Comparison of ENCODE assay signal across 21 cellular contexts in the genomic region with DNA sequence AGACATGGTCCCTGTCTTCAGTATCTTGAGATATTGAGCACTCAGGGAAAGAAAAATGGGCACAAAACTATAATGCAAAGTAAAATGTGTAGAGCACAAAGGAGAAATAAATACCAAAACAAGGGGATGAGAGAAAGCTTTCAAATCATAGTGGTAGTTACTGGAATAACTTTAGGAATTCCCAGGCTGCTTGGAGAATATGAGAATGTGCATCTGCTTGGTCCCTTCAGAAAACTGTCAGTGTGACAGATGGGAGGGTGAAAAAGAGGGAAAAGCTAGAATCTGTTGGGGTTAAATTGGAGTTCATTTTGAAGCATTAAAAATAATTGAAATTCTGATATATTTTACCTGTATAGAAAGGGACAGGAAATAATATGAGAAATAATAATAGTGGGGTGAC.
"Had no signal": no experiment of that assay in that cellular context is flagged by ENCODE, and none has a peak within 500 bp of the region (broad histone marks: within the 10 kb centered on the region; RNA-seq: fewer than 3 reads in every experiment).

No MANE protein-coding gene starts in this region.

- H3K27ac ChIP-seq: gastrocnemius medialis, lower lobe of right lung, prostate gland, right atrium auricular region, stomach, thyroid gland, vagina had no signal

- FAIRE-seq: keratinocyte had no signal

- H3K36me3 ChIP-seq: gastrocnemius medialis, lower lobe of right lung, prostate gland, right atrium auricular region, stomach, thyroid gland, vagina had no signal

- H3K9me3 ChIP-seq: gastrocnemius medialis, lower lobe of right lung, prostate gland, right atrium auricular region, stomach, thyroid gland, vagina had no signal

- H3K4me3 ChIP-seq: gastrocnemius medialis, lower lobe of right lung, prostate gland, right atrium auricular region, stomach, thyroid gland, vagina had no signal

- H3K27me3 ChIP-seq: gastrocnemius medialis, right atrium auricular region, stomach, thyroid gland, vagina had no signal

- DNase-seq: cortex of kidney; effector memory CD8-positive, alpha-beta T cell; gastrocnemius medialis; head of caudate nucleus; left ventricle myocardium superior; lower lobe of right lung; naive thymus-derived CD4-positive, alpha-beta T cell; nephron progenitor cell; nucleus accumbens; stimulated activated CD4-positive, alpha-beta T cell treated with anti-CD3 and anti-CD28 coated beads, Interleukin-2, amount 100 ng/mL, for 24 hours; stimulated activated CD4-positive, alpha-beta T cell treated with anti-CD3 and anti-CD28 coated beads, Interleukin-4, amount 100 ng/mL, for 24 hours; stimulated activated naive CD4-positive, alpha-beta T cell treated with Interleukin-2 at 50 U/mL for 16 hours; stomach; thyroid gland; trophoblast cell had no signal

- H3K4me1 ChIP-seq: prostate gland, vagina had no signal

- ATAC-seq: effector memory CD8-positive, alpha-beta T cell; gastrocnemius medialis; left ventricle myocardium superior; naive thymus-derived CD4-positive, alpha-beta T cell; sciatic nerve; stimulated activated effector memory CD8-positive, alpha-beta T cell treated with anti-CD3 and anti-CD28 coated beads, Interleukin-12 subunit alpha, Interleukin-12 subunit beta, amount 100 ng/mL, for 72 hours had no signal
